1 cellular context compared by ENCODE assay signal in the genomic region with DNA sequence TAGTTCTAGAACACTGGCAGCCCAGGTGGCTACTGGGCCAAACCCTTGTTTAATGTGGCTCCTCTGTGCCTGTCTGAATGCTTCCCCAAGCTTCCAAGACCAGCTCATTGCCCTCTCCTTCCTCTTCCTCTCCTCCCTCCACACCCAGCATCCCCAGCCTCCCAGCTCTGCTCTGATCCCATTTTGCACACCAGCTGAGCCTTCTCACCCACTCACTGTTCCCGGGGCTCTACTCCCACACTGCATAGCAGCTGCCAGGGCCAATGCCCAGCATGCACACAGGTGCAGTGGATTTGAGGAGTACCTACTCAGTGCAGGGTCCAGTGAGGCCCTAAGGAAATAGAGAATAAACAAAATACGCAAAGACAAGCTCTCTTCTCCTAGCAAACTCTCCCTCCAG.
TF ChIP-seq lines count a peak whose summit lies in the region.

No MANE protein-coding gene starts in this region.

TF ChIP-seq in H1, 55 proteins besides CTCF, POLR2A, EP300 and RAD21:
- TF ChIP-seq CBX5 (IDR thresholded peaks at IDR 0.05; ENCODE audit: low read depth, low read length) (no peak), BACH1 (IDR thresholded peaks at IDR 0.05; ENCODE audit: low read length) (no peak)
